ENCODE assay signal across 1 cellular context in the genomic region with DNA sequence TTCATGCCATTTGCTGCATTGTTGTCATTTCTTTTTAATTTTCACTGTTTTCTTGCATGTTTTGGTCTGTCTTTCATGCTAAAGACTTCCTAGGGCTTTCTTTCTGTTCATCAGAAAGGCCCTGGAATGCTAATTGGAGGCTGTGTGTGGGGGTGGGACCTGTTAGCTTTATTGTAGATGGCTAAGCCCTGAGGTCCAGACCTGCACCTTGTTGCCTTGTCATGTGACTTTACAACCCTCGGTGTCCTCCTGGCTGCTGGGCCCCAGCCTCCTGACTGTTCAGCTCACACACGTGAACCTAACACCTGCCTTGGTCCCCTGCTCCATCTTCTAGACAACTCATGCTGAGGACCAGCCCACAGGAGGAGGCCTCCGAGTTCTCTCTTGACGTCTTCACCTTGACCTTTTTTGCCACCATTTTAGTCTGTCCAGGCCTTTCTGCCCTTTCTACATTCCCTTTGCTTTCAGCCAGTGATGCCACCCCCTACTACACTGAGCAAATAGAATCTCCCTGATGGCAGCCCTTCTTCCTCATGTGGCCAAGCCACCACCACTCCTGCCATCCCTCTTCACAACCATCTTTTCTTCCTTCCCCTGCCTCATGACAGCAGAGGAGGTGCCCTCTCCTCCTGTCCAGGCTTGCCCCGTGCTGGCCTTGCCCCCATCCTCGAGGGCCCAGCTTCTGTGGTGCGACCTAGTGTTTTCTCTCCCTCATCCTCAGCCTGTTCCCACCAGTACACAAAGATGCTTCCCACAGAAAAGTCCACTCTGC.
TF ChIP-seq lines count a peak whose summit lies in the region.

No MANE protein-coding gene starts in this region.

TF ChIP-seq in IMR-90, 13 proteins besides CTCF, POLR2A, EP300 and RAD21:
- TF ChIP-seq CHD1 (IDR thresholded peaks at IDR 0.05; ENCODE audit: low read depth, low read length) (no peak), MAZ (IDR thresholded peaks at IDR 0.05; ENCODE audit: borderline replicate concordance, low read depth, low read length) (no peak), RFX5 (IDR thresholded peaks at IDR 0.05; ENCODE audit: low read depth, low read length) (no peak), RCOR1 (IDR thresholded peaks at IDR 0.05; ENCODE audit: insufficient replicate concordance, low read length) (no peak), SMC3 (IDR thresholded peaks at IDR 0.05; ENCODE audit: low read depth, low read length) (no peak), CEBPB (IDR thresholded peaks at IDR 0.05; ENCODE audit: low read depth, low read length) (no peak), BHLHE40 (IDR thresholded peaks at IDR 0.05; ENCODE audit: low read depth, low read length) (no peak), NFE2L2 (IDR thresholded peaks at IDR 0.05; ENCODE audit: low read depth, low read length) (no peak), MAFK (IDR thresholded peaks at IDR 0.05; ENCODE audit: low read depth, low read length) (no peak), FOS (IDR thresholded peaks at IDR 0.05; ENCODE audit: low read depth, low read length) (no peak)
- TF ChIP-seq, protein P1, sequence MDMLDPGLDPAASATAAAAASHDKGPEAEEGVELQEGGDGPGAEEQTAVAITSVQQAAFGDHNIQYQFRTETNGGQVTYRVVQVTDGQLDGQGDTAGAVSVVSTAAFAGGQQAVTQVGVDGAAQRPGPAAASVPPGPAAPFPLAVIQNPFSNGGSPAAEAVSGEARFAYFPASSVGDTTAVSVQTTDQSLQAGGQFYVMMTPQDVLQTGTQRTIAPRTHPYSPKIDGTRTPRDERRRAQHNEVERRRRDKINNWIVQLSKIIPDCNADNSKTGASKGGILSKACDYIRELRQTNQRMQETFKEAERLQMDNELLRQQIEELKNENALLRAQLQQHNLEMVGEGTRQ (IDR thresholded peaks at IDR 0.05; ENCODE audit: low read depth, low read length), result no peak
- TF ChIP-seq, protein P2, sequence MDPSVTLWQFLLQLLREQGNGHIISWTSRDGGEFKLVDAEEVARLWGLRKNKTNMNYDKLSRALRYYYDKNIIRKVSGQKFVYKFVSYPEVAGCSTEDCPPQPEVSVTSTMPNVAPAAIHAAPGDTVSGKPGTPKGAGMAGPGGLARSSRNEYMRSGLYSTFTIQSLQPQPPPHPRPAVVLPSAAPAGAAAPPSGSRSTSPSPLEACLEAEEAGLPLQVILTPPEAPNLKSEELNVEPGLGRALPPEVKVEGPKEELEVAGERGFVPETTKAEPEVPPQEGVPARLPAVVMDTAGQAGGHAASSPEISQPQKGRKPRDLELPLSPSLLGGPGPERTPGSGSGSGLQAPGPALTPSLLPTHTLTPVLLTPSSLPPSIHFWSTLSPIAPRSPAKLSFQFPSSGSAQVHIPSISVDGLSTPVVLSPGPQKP (IDR thresholded peaks at IDR 0.05; ENCODE audit: borderline replicate concordance, low read depth, low read length), result no peak
TF ChIP-seq in IMR-90: peak in this region for 0.
